In genomic region chr11:767238-767637, GRCh38 we compare ENCODE assay signal across 18 cellular contexts. TPM values are rescaled to one million over a fixed set of nuclear protein-coding genes. Genes with fewer than 3 reads are reported as not detected.
A peak's percentile ranks its signal among the peaks of the same experiment; 100 is the strongest.
DNase-seq lines count a peak whose midpoint lies in the region; ATAC-seq, FAIRE-seq and TF ChIP-seq lines count a peak whose summit lies in the region.
"Had no signal": no experiment of that assay in that cellular context is flagged by ENCODE, and none has a peak within 500 bp of the region (broad histone marks: within the 10 kb centered on the region; RNA-seq: fewer than 3 reads in every experiment).

No MANE protein-coding gene starts in this region.

- CTCF ChIA-PET in RWPE1 (lab: Yijun Ruan, JAX) = interaction anchor here (0.6 kb wide), 1 partner anchor 93 kb away, joined by 4 read pairs; no protein-coding TSS in a partner anchor

- POLR2A ChIA-PET in RWPE1 (lab: Yijun Ruan, JAX; ENCODE audit: low non-redundant PET) = no interaction called here

- TF ChIP-seq CTCF in RWPE1 (conservative IDR thresholded peaks at IDR 0.05; ENCODE audit: low read depth) (no peak), psoas muscle (IDR thresholded peaks at IDR 0.05) (no peak)

- peaks cover 16% of the 10 kb centered on the region for H3K4me1 Mint-ChIP-seq in activated T-cell treated with anti-CD3 and anti-CD28 coated beads, Interleukin-2, amount 50 U/mL, for 24 hours (ENCODE audit: low read depth)

- peak overlapping the region; percentile 69 for H3K27ac Mint-ChIP-seq in activated T-cell treated with anti-CD3 and anti-CD28 coated beads, Interleukin-2, amount 50 U/mL, for 24 hours
- H3K27ac Mint-ChIP-seq: GM23338 had no signal

- no peak overlapping the region for H3K4me3 ChIP-seq in psoas muscle
- H3K4me3 ChIP-seq: GM23338 had no signal

- ATAC-seq in psoas muscle = no peak
- ATAC-seq: GM23338 had no signal

- H3K4me1 ChIP-seq in psoas muscle = peaks cover 4% of the 10 kb centered on the region

- H3K27me3 ChIP-seq in layer of hippocampus (ENCODE audit: control insufficient read depth, insufficient read depth, low read length) = no peaks in the 10 kb centered on the region
- no peaks in the 10 kb centered on the region for H3K27me3 ChIP-seq in psoas muscle (ENCODE audit: insufficient read depth in 3 of 3, low read length in 2 of 3)

- peak overlapping the region; percentile 95 for H3K27ac ChIP-seq in RWPE1
- H3K27ac ChIP-seq in layer of hippocampus (ENCODE audit: low read depth, low read length) = peak overlapping the region; percentile 57
- no peak overlapping the region for H3K27ac ChIP-seq in psoas muscle

- FAIRE-seq in GM12891 (lab: Jason Lieb, UNC) (no peak), HTR-8/SVneo (lab: Jason Lieb, UNC) (no peak)
- FAIRE-seq: A204.1 had no signal

- H3K27me3 Mint-ChIP-seq in activated T-cell treated with anti-CD3 and anti-CD28 coated beads, Interleukin-2, amount 50 U/mL, for 24 hours = no peaks in the 10 kb centered on the region

- intact Hi-C loops in psoas muscle (cut with DNase I) = no loop called here

- no peak overlapping the region for H3K4me3 Mint-ChIP-seq in activated T-cell treated with anti-CD3 and anti-CD28 coated beads, Interleukin-2, amount 50 U/mL, for 24 hours
- H3K4me3 Mint-ChIP-seq: CD14-positive monocyte, GM23338 had no signal

- peaks cover 0 to 89% of the 10 kb centered on the region in 2 donors for H3K36me3 ChIP-seq in psoas muscle (ENCODE audit: insufficient read depth in 1 of 2, low read depth in 1 of 2)

- 90 to 96% (median 94%) methylated on average over 11 of the region's 11 CpGs for WGBS in psoas muscle, 3 donors

- H3K9me3 ChIP-seq in psoas muscle = no peaks in the 10 kb centered on the region
- H3K9me3 ChIP-seq: SK-N-SH had no signal

- peak; percentile 31; the same call in 1 of the 2 replicates for TF ChIP-seq POLR2A in GM12891 (IDR thresholded peaks at IDR 0.05; ENCODE audit: low read depth, low read length)

- peaks cover 87% of the 10 kb centered on the region for H3K36me3 Mint-ChIP-seq in activated T-cell treated with anti-CD3 and anti-CD28 coated beads, Interleukin-2, amount 50 U/mL, for 24 hours (ENCODE audit: low read depth)

- H3K9me3 Mint-ChIP-seq in activated T-cell treated with anti-CD3 and anti-CD28 coated beads, Interleukin-2, amount 50 U/mL, for 24 hours = no peaks in the 10 kb centered on the region
- H3K9me3 Mint-ChIP-seq: GM23338 had no signal

- DNase-seq in activated T-cell treated with anti-CD3 and anti-CD28 coated beads, Interleukin-2, amount 50 U/mL, for 24 hours = no peak
- DNase-seq in activated T-cell treated with anti-CD3 and anti-CD28 coated beads, Interleukin-2, amount 50 U/mL, for 1 hour = no peak
- no peak for DNase-seq in GM12891 (ENCODE audit: insufficient read length, low spot score)
- no peak for DNase-seq in RWPE1 (ENCODE audit: low spot score)
- DNase-seq in HTR-8/SVneo (ENCODE audit: insufficient read length, low spot score) = no peak
- no peak for DNase-seq in stimulated activated CD8-positive, alpha-beta memory T cell treated with anti-CD3 and anti-CD28 coated beads, Interleukin-4, amount 100 ng/mL, for 48 hours
- DNase-seq in psoas muscle = no peak
- DNase-seq: COR-L47; NCI-H1436 treated with DMSO at 0.1 percent for 48 hours; NCI-H2081 treated with DMSO at 0.1 percent for 48 hours; NCI-H69; NK-92 treated with Interleukin-12 subunit alpha and Interleukin-12 subunit beta, amount 100 ng/mL, for 24 hours; Right ventricle myocardium superior; SK-N-SH had no signal

TF ChIP-seq in GM12891, 5 proteins besides CTCF, POLR2A, EP300 and RAD21:
- no peak for TF ChIP-seq TAF1 (IDR thresholded peaks at IDR 0.05; ENCODE audit: low read depth, low read length)
- no peak for TF ChIP-seq PAX5 (IDR thresholded peaks at IDR 0.05; ENCODE audit: insufficient read depth, low read length, severe bottlenecking)
- TF ChIP-seq POLR2AphosphoS5 (IDR thresholded peaks at IDR 0.05; ENCODE audit: low read depth, low read length) = no peak; the same call in 1 of the 2 replicates
- TF ChIP-seq POU2F2 (IDR thresholded peaks at IDR 0.05; ENCODE audit: low read depth, low read length) = no peak
- no peak for TF ChIP-seq SPI1 (IDR thresholded peaks at IDR 0.05; ENCODE audit: low read depth, low read length)

RNA-seq across cellular contexts. Expression of gene GATD1, which starts 10.0 kb away (rescaled TPM):
- 22.8 TPM for polyA plus RNA-seq in GM12891 (2012; ENCODE audit: low read depth, missing spikeins)
- total RNA-seq in psoas muscle = 10 to 100 TPM; 13.6 to 32.6 (median 22.2) TPM
- 10 to 100 TPM; 11.0 to 20.9 (median 17.7) TPM for polyA plus RNA-seq in psoas muscle

RNA-seq across cellular contexts. Expression of gene TALDO1, which starts 20.0 kb away (rescaled TPM):
- polyA plus RNA-seq in GM12891 (2012; ENCODE audit: low read depth, missing spikeins) = 131 TPM
- 100 to 1,000 TPM in 1 of 4 donors, 10 to 100 TPM in 3; 77.7 to 140 (median 81.8) TPM for total RNA-seq in psoas muscle
- polyA plus RNA-seq in psoas muscle = 10 to 100 TPM; 58.7 to 77.6 (median 65.9) TPM

RNA-seq across cellular contexts. Expression of gene CEND1, which starts 22.7 kb away (rescaled TPM):
- 3.7 TPM for polyA plus RNA-seq in GM12891 (2012; ENCODE audit: low read depth, missing spikeins)
- under 1 TPM in 1 of 4 donors, not detected in 3; 0.22 TPM for total RNA-seq in psoas muscle
- polyA plus RNA-seq in psoas muscle = under 1 TPM; 0.09 to 0.33 (median 0.11) TPM
- polyA plus RNA-seq: CD14-positive monocyte had no signal

RNA-seq across cellular contexts. Expression of gene SLC25A22, which starts 30.8 kb away (rescaled TPM):
- polyA plus RNA-seq in GM12891 (2012; ENCODE audit: low read depth, missing spikeins) = 8.2 TPM
- 1 to 10 TPM; 1.5 to 2.9 (median 2.2) TPM for total RNA-seq in psoas muscle
- polyA plus RNA-seq in psoas muscle = 1 to 10 TPM in 1 of 3 donors, under 1 TPM in 2; 0.49 to 4.3 (median 0.56) TPM

RNA-seq across cellular contexts. Expression of gene PIDD1, which starts 37.8 kb away (rescaled TPM):
- polyA plus RNA-seq in GM12891 (2012; ENCODE audit: low read depth, missing spikeins) = 22.4 TPM
- 10 to 100 TPM in 3 of 4 donors, 1 to 10 TPM in 1; 8.7 to 13.8 (median 10.4) TPM for total RNA-seq in psoas muscle
- 10 to 100 TPM in 2 of 3 donors, 1 to 10 TPM in 1; 9.4 to 16.2 (median 10.9) TPM for polyA plus RNA-seq in psoas muscle
